In the genomic region with DNA sequence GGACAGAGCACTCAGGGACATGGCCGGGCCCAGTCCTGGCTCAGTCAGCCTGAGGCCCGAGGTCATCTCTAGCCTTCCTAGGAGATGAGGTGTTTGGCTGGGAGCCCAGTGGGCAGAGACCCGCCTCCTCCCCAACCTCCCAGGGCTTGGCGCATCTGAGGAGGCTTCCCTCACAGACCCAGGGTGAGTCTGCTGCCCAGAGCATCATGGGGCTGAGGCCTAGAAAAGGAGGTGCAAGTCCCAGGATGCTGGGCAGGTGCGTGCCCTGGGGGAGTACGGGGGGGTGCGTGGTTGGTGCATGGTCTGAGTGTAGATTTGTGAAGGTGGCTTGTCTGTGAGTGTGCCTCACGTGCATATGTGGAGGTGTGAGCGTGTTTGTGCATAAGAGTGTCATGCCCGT, we compare ENCODE assay signal across 9 cellular contexts. TPM values are rescaled to one million over a fixed set of nuclear protein-coding genes. Genes with fewer than 3 reads are reported as not detected.
DNase-seq lines count a peak whose midpoint lies in the region; ATAC-seq and TF ChIP-seq lines count a peak whose summit lies in the region.
"Had no signal": no experiment of that assay in that cellular context is flagged by ENCODE, and none has a peak within 500 bp of the region (broad histone marks: within the 10 kb centered on the region; RNA-seq: fewer than 3 reads in every experiment).

No MANE protein-coding gene starts in this region.

- no peaks in the 10 kb centered on the region for H3K36me3 ChIP-seq in neuronal stem cell (replicated peaks in 1 of 2; ENCODE audit: control insufficient read depth in 2 of 2, insufficient read depth in 2 of 2, low read length in 2 of 2)

- peak overlapping the region in 1 of 2 donors; percentile 1 for H3K4me3 ChIP-seq in neuronal stem cell (ENCODE audit: low read length in 2 of 2)

- no peak for ATAC-seq in GM19455 (IDR thresholded peaks at IDR 0.05; ENCODE audit: unreplicated experiment)
- no peak for ATAC-seq in WTC11
- ATAC-seq in HG03354 (IDR thresholded peaks at IDR 0.05; ENCODE audit: poor library complexity, severe bottlenecking, unreplicated experiment) = no peak

- H3K18ac ChIP-seq in neuronal stem cell (ENCODE audit: low read length) = no peak overlapping the region

- POLR2A ChIA-PET in WTC11 (lab: Charles Lee) = no interaction called here

- no peak overlapping the region for H4K8ac ChIP-seq in neuronal stem cell (ENCODE audit: low read depth, low read length)

- no peak overlapping the region for H2BK15ac ChIP-seq in neuronal stem cell (ENCODE audit: low read length)

- peaks cover 7 to 9% of the 10 kb centered on the region in 2 donors for H3K4me1 ChIP-seq in neuronal stem cell (ENCODE audit: control insufficient read depth in 2 of 2, insufficient read depth in 1 of 2, low read depth in 1 of 2, low read length in 2 of 2)

- peak overlapping the region; percentile 73 for H3K23ac ChIP-seq in neuronal stem cell (ENCODE audit: low read depth, low read length, poor library complexity)

- no peak overlapping the region for H3K14ac ChIP-seq in neuronal stem cell (ENCODE audit: low read length)

- peaks cover 29% of the 10 kb centered on the region for H3K4me1 Mint-ChIP-seq in WTC11

- no peak overlapping the region for H2BK120ac ChIP-seq in neuronal stem cell (ENCODE audit: low read depth, low read length)

- H3K9ac ChIP-seq in neuronal stem cell (ENCODE audit: low read depth, low read length, poor library complexity) = peak overlapping the region; percentile 77

- H4K91ac ChIP-seq in neuronal stem cell (ENCODE audit: low read depth, low read length, poor library complexity) = peak overlapping the region; percentile 53

- H2AK5ac ChIP-seq in neuronal stem cell (ENCODE audit: low read depth, low read length) = peak overlapping the region; percentile 87

- H3K4me3 Mint-ChIP-seq in WTC11 = no peak overlapping the region

- peak overlapping the region; percentile 75 for H2BK5ac ChIP-seq in neuronal stem cell (ENCODE audit: low read length)

- DNase-seq in Daoy (ENCODE audit: low read depth) (peak; percentile 80), M059J (ENCODE audit: low read depth) (peak; percentile 96), brain pericyte (ENCODE audit: low read depth, low spot score) (peak; percentile 45), neuronal stem cell (ENCODE audit: low spot score) (no peak), WTC11 (ENCODE audit: low spot score) (no peak)
- DNase-seq: cerebellar nuclear complex, NCI-H187 had no signal

- H3K36me3 Mint-ChIP-seq in WTC11 = no peaks in the 10 kb centered on the region

- no CpG with 5 or more reads among the region's 10 CpGs for WGBS in neuronal stem cell (ENCODE audit: extremely low coverage in 2 of 2, insufficient read length in 2 of 2, insufficient replicate concordance in 1 of 2), 2 donors

- peaks cover 10 to 11% of the 10 kb centered on the region in 2 donors for H3K9me3 ChIP-seq in neuronal stem cell (replicated peaks in 1 of 2; ENCODE audit: control insufficient read depth in 2 of 2, insufficient read depth in 1 of 2, low read depth in 1 of 2, low read length in 2 of 2)

- H3K4me2 ChIP-seq in neuronal stem cell (ENCODE audit: insufficient read depth, low read length, poor library complexity, severe bottlenecking) = no peak overlapping the region

- peaks cover 37% of the 10 kb centered on the region for H3K27me3 Mint-ChIP-seq in WTC11 (ENCODE audit: low read depth)

- H2AFZ ChIP-seq in neuronal stem cell (ENCODE audit: low read length) = no peak overlapping the region

- TF ChIP-seq CTCF in WTC11 (IDR thresholded peaks at IDR 0.05) = no peak

- no peaks in the 10 kb centered on the region for H3K9me3 Mint-ChIP-seq in WTC11

- H3K79me1 ChIP-seq in neuronal stem cell (ENCODE audit: low read depth, low read length) = peaks cover 4% of the 10 kb centered on the region

- no peak overlapping the region for H3K4ac ChIP-seq in neuronal stem cell (ENCODE audit: low read length)

- no peak overlapping the region for H3K27ac ChIP-seq in neuronal stem cell (replicated peaks; ENCODE audit: low read length)

- H3K27ac Mint-ChIP-seq in WTC11 = no peak overlapping the region

- H2BK12ac ChIP-seq in neuronal stem cell (ENCODE audit: low read length) = peak overlapping the region; percentile 58

- peaks cover 14 to 30% (median 22%) of the 10 kb centered on the region in 3 experiments for H3K27me3 ChIP-seq in neuronal stem cell (ENCODE audit: control insufficient read depth in 3 of 3, insufficient read depth in 3 of 3, low read depth in 1 of 3, low read length in 3 of 3)

- CTCF ChIA-PET in WTC11 (lab: Charles Lee) = no interaction called here

TF ChIP-seq in WTC11, 78 proteins besides CTCF, POLR2A, EP300 and RAD21 (continues in another document):
- TF ChIP-seq, protein P1, sequence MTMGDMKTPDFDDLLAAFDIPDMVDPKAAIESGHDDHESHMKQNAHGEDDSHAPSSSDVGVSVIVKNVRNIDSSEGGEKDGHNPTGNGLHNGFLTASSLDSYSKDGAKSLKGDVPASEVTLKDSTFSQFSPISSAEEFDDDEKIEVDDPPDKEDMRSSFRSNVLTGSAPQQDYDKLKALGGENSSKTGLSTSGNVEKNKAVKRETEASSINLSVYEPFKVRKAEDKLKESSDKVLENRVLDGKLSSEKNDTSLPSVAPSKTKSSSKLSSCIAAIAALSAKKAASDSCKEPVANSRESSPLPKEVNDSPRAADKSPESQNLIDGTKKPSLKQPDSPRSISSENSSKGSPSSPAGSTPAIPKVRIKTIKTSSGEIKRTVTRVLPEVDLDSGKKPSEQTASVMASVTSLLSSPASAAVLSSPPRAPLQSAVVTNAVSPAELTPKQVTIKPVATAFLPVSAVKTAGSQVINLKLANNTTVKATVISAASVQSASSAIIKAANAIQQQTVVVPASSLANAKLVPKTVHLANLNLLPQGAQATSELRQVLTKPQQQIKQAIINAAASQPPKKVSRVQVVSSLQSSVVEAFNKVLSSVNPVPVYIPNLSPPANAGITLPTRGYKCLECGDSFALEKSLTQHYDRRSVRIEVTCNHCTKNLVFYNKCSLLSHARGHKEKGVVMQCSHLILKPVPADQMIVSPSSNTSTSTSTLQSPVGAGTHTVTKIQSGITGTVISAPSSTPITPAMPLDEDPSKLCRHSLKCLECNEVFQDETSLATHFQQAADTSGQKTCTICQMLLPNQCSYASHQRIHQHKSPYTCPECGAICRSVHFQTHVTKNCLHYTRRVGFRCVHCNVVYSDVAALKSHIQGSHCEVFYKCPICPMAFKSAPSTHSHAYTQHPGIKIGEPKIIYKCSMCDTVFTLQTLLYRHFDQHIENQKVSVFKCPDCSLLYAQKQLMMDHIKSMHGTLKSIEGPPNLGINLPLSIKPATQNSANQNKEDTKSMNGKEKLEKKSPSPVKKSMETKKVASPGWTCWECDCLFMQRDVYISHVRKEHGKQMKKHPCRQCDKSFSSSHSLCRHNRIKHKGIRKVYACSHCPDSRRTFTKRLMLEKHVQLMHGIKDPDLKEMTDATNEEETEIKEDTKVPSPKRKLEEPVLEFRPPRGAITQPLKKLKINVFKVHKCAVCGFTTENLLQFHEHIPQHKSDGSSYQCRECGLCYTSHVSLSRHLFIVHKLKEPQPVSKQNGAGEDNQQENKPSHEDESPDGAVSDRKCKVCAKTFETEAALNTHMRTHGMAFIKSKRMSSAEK (CRISPR knock-in tag; IDR thresholded peaks at IDR 0.05; ENCODE audit: borderline replicate concordance) = no peak
- TF ChIP-seq, protein P2, sequence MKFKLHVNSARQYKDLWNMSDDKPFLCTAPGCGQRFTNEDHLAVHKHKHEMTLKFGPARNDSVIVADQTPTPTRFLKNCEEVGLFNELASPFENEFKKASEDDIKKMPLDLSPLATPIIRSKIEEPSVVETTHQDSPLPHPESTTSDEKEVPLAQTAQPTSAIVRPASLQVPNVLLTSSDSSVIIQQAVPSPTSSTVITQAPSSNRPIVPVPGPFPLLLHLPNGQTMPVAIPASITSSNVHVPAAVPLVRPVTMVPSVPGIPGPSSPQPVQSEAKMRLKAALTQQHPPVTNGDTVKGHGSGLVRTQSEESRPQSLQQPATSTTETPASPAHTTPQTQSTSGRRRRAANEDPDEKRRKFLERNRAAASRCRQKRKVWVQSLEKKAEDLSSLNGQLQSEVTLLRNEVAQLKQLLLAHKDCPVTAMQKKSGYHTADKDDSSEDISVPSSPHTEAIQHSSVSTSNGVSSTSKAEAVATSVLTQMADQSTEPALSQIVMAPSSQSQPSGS (CRISPR knock-in tag; IDR thresholded peaks at IDR 0.05; ENCODE audit: borderline replicate concordance, low read depth) = no peak
- no peak for TF ChIP-seq CBFB (CRISPR knock-in tag; IDR thresholded peaks at IDR 0.05; ENCODE audit: low read depth)

RNA-seq across cellular contexts. Expression of a gene that starts 4.7 kb away (rescaled TPM):
- 2.5 TPM in 1 of 2 replicates, not detected in the other for total RNA-seq in Daoy (2014; rRNA removed; shearing (Covaris generic))
- total RNA-seq in M059J (2014; rRNA removed; shearing (Covaris generic)) = 0.94 TPM in 1 of 2 replicates, not detected in the other
- 0.07 TPM for polyA plus RNA-seq in neuronal stem cell (2013, experiment 1 of 2)
- polyA plus RNA-seq in neuronal stem cell (2013, experiment 2 of 2) = not detected
- total RNA-seq in WTC11 (2021) = 4.4 to 6.9 TPM (median 6.3 TPM) in 3 replicates

RNA-seq across cellular contexts. Expression of a gene that starts 14.7 kb away (rescaled TPM):
- total RNA-seq in Daoy (2014; rRNA removed; shearing (Covaris generic)) = 2.3 and 4.5 TPM in 2 replicates
- 2.5 and 5.3 TPM in 2 replicates for total RNA-seq in M059J (2014; rRNA removed; shearing (Covaris generic))
- 1.3 TPM for polyA plus RNA-seq in neuronal stem cell (2013, experiment 1 of 2)
- polyA plus RNA-seq in neuronal stem cell (2013, experiment 2 of 2) = 1.1 TPM
- total RNA-seq in WTC11 (2021) = 1.5 to 3.0 TPM (median 2.4 TPM) in 3 replicates

RNA-seq across cellular contexts. Expression of a gene that starts 14.7 kb away (rescaled TPM):
- total RNA-seq in Daoy (2014; rRNA removed; shearing (Covaris generic)) = 54.2 and 84.9 TPM in 2 replicates
- 39.3 and 48.3 TPM in 2 replicates for total RNA-seq in M059J (2014; rRNA removed; shearing (Covaris generic))
- polyA plus RNA-seq in neuronal stem cell (2013, experiment 1 of 2) = 26.1 TPM
- polyA plus RNA-seq in neuronal stem cell (2013, experiment 2 of 2) = 25.4 TPM
- 47.0 to 49.6 TPM (median 48.1 TPM) in 3 replicates for total RNA-seq in WTC11 (2021)

RNA-seq across cellular contexts. Expression of a gene that starts 14.8 kb away (rescaled TPM):
- 69.6 and 78.5 TPM in 2 replicates for total RNA-seq in Daoy (2014; rRNA removed; shearing (Covaris generic))
- total RNA-seq in M059J (2014; rRNA removed; shearing (Covaris generic)) = 53.7 and 79.7 TPM in 2 replicates
- 54.2 TPM for polyA plus RNA-seq in neuronal stem cell (2013, experiment 1 of 2)
- 54.2 TPM for polyA plus RNA-seq in neuronal stem cell (2013, experiment 2 of 2)
- total RNA-seq in WTC11 (2021) = 80.3 to 89.2 TPM (median 83.5 TPM) in 3 replicates

RNA-seq across cellular contexts. Expression of a gene that starts 14.8 kb away (rescaled TPM):
- 60.4 and 68.6 TPM in 2 replicates for total RNA-seq in Daoy (2014; rRNA removed; shearing (Covaris generic))
- total RNA-seq in M059J (2014; rRNA removed; shearing (Covaris generic)) = 14.6 and 32.1 TPM in 2 replicates
- polyA plus RNA-seq in neuronal stem cell (2013, experiment 1 of 2) = 19.1 TPM
- 19.1 TPM for polyA plus RNA-seq in neuronal stem cell (2013, experiment 2 of 2)
- total RNA-seq in WTC11 (2021) = 34.3 to 36.8 TPM (median 35.2 TPM) in 3 replicates

Comparison
In these comparisons a context has a peak if more than half of its experiments do, and no peak if none do; other contexts are left out.
1. DNase-seq: peak in Daoy (single experiment), M059J (single experiment) and brain pericyte (single experiment); none in neuronal stem cell (single experiment) and WTC11 (single experiment).